ENCODE assay signal across 17 cellular contexts in the genomic region with DNA sequence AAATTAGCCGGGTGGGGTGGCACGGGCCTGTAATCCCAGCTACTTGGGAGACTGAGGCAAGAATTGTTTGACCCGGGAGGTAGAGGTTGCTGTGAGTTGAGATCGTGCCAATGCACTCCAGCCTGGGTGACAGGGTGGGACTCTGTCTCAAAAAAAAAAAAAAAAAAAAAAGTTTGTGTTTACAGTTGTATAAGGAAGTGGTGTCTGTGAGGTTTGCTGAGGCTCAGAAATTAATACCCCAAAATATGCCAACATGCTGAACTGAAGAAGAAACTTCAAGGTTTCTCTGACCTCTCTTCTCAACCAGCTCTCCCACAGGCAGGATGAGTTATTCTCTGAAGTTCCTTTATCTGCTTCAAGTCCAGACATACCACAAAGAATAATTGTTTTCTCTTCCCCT. TPM values are rescaled to one million over a fixed set of nuclear protein-coding genes. Genes with fewer than 3 reads are reported as not detected.
A peak's percentile ranks its signal among the peaks of the same experiment; 100 is the strongest.
DNase-seq lines count a peak whose midpoint lies in the region; ATAC-seq and TF ChIP-seq lines count a peak whose summit lies in the region.
"Had no signal": no experiment of that assay in that cellular context is flagged by ENCODE, and none has a peak within 500 bp of the region (broad histone marks: within the 10 kb centered on the region; RNA-seq: fewer than 3 reads in every experiment).

No MANE protein-coding gene starts in this region.

- peaks cover 42% of the 10 kb centered on the region for H3K4me1 Mint-ChIP-seq in CD14-positive monocyte

- H3K36me3 ChIP-seq in esophagus squamous epithelium (no peaks in the 10 kb centered on the region), sigmoid colon (no peaks in the 10 kb centered on the region)
- H3K36me3 ChIP-seq: spleen had no signal

- TF ChIP-seq POLR2A in esophagus squamous epithelium (IDR thresholded peaks at IDR 0.05) (no peak), sigmoid colon (IDR thresholded peaks at IDR 0.05) (no peak)

- DNase-seq in CD14-positive monocyte (ENCODE audit: low spot score) = no peak
- DNase-seq in esophagus squamous epithelium (lab: John Stamatoyannopoulos, UW) = no peak
- DNase-seq in sigmoid colon = no peak
- DNase-seq in NCI-H2227 treated with DMSO at 0.1 percent for 48 hours (lab: John Stamatoyannopoulos, UW) = no peak
- DNase-seq in foreskin fibroblast = no peak
- no peak for DNase-seq in substantia nigra (lab: John Stamatoyannopoulos, UW)
- DNase-seq: amygdala, cerebellar nuclear complex, EL, endodermal cell, left colon, NCI-H1105 treated with DMSO at 0.1 percent for 48 hours, spleen had no signal

- TF ChIP-seq CTCF in CD14-positive monocyte (IDR thresholded peaks at IDR 0.05) = no peak
- TF ChIP-seq CTCF in VCaP (conservative IDR thresholded peaks at IDR 0.05) = no peak
- no peak for TF ChIP-seq CTCF in esophagus squamous epithelium (IDR thresholded peaks at IDR 0.05)
- no peak for TF ChIP-seq CTCF in sigmoid colon (IDR thresholded peaks at IDR 0.05)
- no peak for TF ChIP-seq CTCF in foreskin fibroblast (IDR thresholded peaks at IDR 0.05; ENCODE audit: low read depth, low read length)

- no peak for TF ChIP-seq EP300 in sigmoid colon (IDR thresholded peaks at IDR 0.05)

- H3K9me3 ChIP-seq in esophagus squamous epithelium = no peaks in the 10 kb centered on the region
- no peaks in the 10 kb centered on the region for H3K9me3 ChIP-seq in sigmoid colon
- H3K9me3 ChIP-seq: spleen had no signal

- H3K4me3 Mint-ChIP-seq in CD14-positive monocyte = no peak overlapping the region
- H3K4me3 Mint-ChIP-seq: endodermal cell had no signal

- 77 to 84% methylated on average over 3 to 4 of the region's 4 CpGs for WGBS in esophagus squamous epithelium, 2 donors
- 54 to 75% methylated on average over 4 of the region's 4 CpGs for WGBS in sigmoid colon, 2 donors

- H3K27ac ChIP-seq in VCaP (peak overlapping the region; percentile 60), esophagus squamous epithelium (peak overlapping the region; percentile 70 to 81 (median 78)), sigmoid colon (peak overlapping the region in 3 of 4 donors; percentile 65 to 72 (median 71)), substantia nigra (ENCODE audit: low read depth, low read length, poor library complexity, severe bottlenecking) (no peak overlapping the region)

- peak overlapping the region in 4 of 7 donors; percentile 63 to 98 (median 67) for H3K27ac Mint-ChIP-seq in CD14-positive monocyte
- H3K27ac Mint-ChIP-seq: activated T-helper 2 cell treated with anti-CD3 and anti-CD28 coated beads, Interferon-gamma antibody, Interleukin-2, Interleukin-4, amounts not matched to agents 10 μg/mL and 5 μg/mL and 100 μg/mL, durations not matched to agents 14 hours and 24 hours and 36 hours; progenitor cell of endocrine pancreas had no signal

- intact Hi-C loops in CD14-positive monocyte (cut with micrococcal nuclease) (no loop called here), esophagus squamous epithelium (cut with DNase I) (no loop called here), sigmoid colon (cut with DNase I) (no loop called here)

- ATAC-seq in GM19035 (IDR thresholded peaks at IDR 0.05; ENCODE audit: unreplicated experiment) = no peak
- ATAC-seq: left colon had no signal

- no peaks in the 10 kb centered on the region for H3K9me3 Mint-ChIP-seq in CD14-positive monocyte
- H3K9me3 Mint-ChIP-seq: activated T-helper 2 cell treated with anti-CD3 and anti-CD28 coated beads, Interferon-gamma antibody, Interleukin-2, Interleukin-4, amounts not matched to agents 10 μg/mL and 5 μg/mL and 100 μg/mL, durations not matched to agents 14 hours and 24 hours and 36 hours; endodermal cell had no signal

- H3K4me3 ChIP-seq in esophagus squamous epithelium (no peak overlapping the region), sigmoid colon (no peak overlapping the region), foreskin fibroblast (ENCODE audit: low read depth in 1 of 2, low read length in 2 of 2) (no peak overlapping the region)
- H3K4me3 ChIP-seq: spleen had no signal

- H3K27me3 ChIP-seq in esophagus squamous epithelium (no peaks in the 10 kb centered on the region), sigmoid colon (no peaks in the 10 kb centered on the region)
- H3K27me3 ChIP-seq: spleen had no signal

- peaks cover 18 to 42% (median 23%) of the 10 kb centered on the region in 3 donors for H3K4me1 ChIP-seq in esophagus squamous epithelium
- peaks cover 0 to 23% (median 20%) of the 10 kb centered on the region in 4 donors for H3K4me1 ChIP-seq in sigmoid colon

- H3K36me3 Mint-ChIP-seq in CD14-positive monocyte = no peaks in the 10 kb centered on the region

- no peaks in the 10 kb centered on the region for H3K27me3 Mint-ChIP-seq in CD14-positive monocyte (ENCODE audit: low read depth in 3 of 3)
- H3K27me3 Mint-ChIP-seq: progenitor cell of endocrine pancreas had no signal

RNA-seq across cellular contexts. Expression of a gene that starts 17.7 kb away (rescaled TPM):
- polyA plus RNA-seq in CD14-positive monocyte (under 1 TPM; 0.14 to 0.68 TPM), sigmoid colon (10 to 100 TPM in 1 of 3 donors, 1 to 10 TPM in 2; 1.2 to 23.0 (median 4.6) TPM)
- total RNA-seq in esophagus squamous epithelium (10 to 100 TPM in 2 of 4 donors, 1 to 10 TPM in 2; 9.6 to 38.9 (median 11.2) TPM), sigmoid colon (1 to 10 TPM in 2 of 4 donors, under 1 TPM in 2; 0.49 to 5.5 (median 1.3) TPM)

RNA-seq across cellular contexts. Expression of a gene that starts 36.9 kb away (rescaled TPM):
- polyA plus RNA-seq in CD14-positive monocyte = 1 to 10 TPM; 3.0 to 3.5 TPM
- total RNA-seq in esophagus squamous epithelium = 10 to 100 TPM in 3 of 4 donors, 1 to 10 TPM in 1; 8.1 to 48.6 (median 17.3) TPM
- 10 to 100 TPM; 57.1 to 82.3 (median 66.0) TPM for total RNA-seq in sigmoid colon
- polyA plus RNA-seq in sigmoid colon = 10 to 100 TPM; 22.4 to 43.2 (median 43.2) TPM

RNA-seq across cellular contexts. Expression of a gene that starts 44.0 kb away (rescaled TPM):
- polyA plus RNA-seq in CD14-positive monocyte (100 to 1,000 TPM; 153 to 160 TPM), sigmoid colon (100 to 1,000 TPM; 110 to 193 (median 153) TPM)
- total RNA-seq in esophagus squamous epithelium (10 to 100 TPM; 46.0 to 93.1 (median 69.4) TPM), sigmoid colon (100 to 1,000 TPM; 102 to 148 (median 120) TPM)

RNA-seq across cellular contexts. Expression of a gene that starts 45.9 kb away (rescaled TPM):
- polyA plus RNA-seq in CD14-positive monocyte (not detected), sigmoid colon (10 to 100 TPM in 1 of 3 donors, 1 to 10 TPM in 1, under 1 TPM in 1; 0.92 to 17.8 (median 2.4) TPM)
- total RNA-seq in esophagus squamous epithelium (1 to 10 TPM; 3.3 to 8.6 (median 4.1) TPM), sigmoid colon (10 to 100 TPM in 1 of 4 donors, 1 to 10 TPM in 3; 6.4 to 24.6 (median 9.9) TPM)

RNA-seq across cellular contexts. Expression of a gene that starts 51.2 kb away (rescaled TPM):
- polyA plus RNA-seq in CD14-positive monocyte = 10 to 100 TPM; 28.5 to 39.2 TPM
- 10 to 100 TPM; 25.1 to 41.6 (median 36.3) TPM for total RNA-seq in esophagus squamous epithelium
- total RNA-seq in sigmoid colon = 10 to 100 TPM; 37.1 to 52.3 (median 48.3) TPM
- polyA plus RNA-seq in sigmoid colon = 10 to 100 TPM; 24.7 to 49.2 (median 33.0) TPM
